Comparison of ENCODE assay signal across 14 cellular contexts in genomic region chr17:354651-355556, GRCh38. TPM values are rescaled to one million over a fixed set of nuclear protein-coding genes. Genes with fewer than 3 reads are reported as not detected.
A peak's percentile ranks its signal among the peaks of the same experiment; 100 is the strongest.
DNase-seq lines count a peak whose midpoint lies in the region; ATAC-seq and TF ChIP-seq lines count a peak whose summit lies in the region.
"Had no signal": no experiment of that assay in that cellular context is flagged by ENCODE, and none has a peak within 500 bp of the region (broad histone marks: within the 10 kb centered on the region; RNA-seq: fewer than 3 reads in every experiment).

No MANE protein-coding gene starts in this region.

- intact Hi-C loops in IMR-90 (cut with micrococcal nuclease), result no loop called here
- intact Hi-C loops in transverse colon (cut with DNase I; ENCODE audit: low total_unique reads), result no loop called here

- no peak overlapping the region for H3K14ac ChIP-seq in IMR-90 (replicated peaks; ENCODE audit: low read depth, low read length)

- H3K79me1 ChIP-seq in IMR-90 (ENCODE audit: low read depth in 1 of 2, low read length in 2 of 2), result no peaks in the 10 kb centered on the region

- dilution Hi-C loops in IMR-90 (cut with HindIII; ENCODE audit: low sequenced_read_pairs, unreplicated experiment), result no loop called here

- no peak for TF ChIP-seq RAD21 in IMR-90 (IDR thresholded peaks at IDR 0.05; ENCODE audit: low read length)

- H3K23ac ChIP-seq in IMR-90 (ENCODE audit: low read depth, low read length), result no peak overlapping the region

- no peak overlapping the region for H2BK20ac ChIP-seq in IMR-90 (ENCODE audit: low read depth, low read length)

- CTCF ChIA-PET in IMR-90 (lab: Yijun Ruan, JAX), result no interaction called here

- H2BK15ac ChIP-seq in IMR-90 (ENCODE audit: low read depth, low read length), result no peak overlapping the region

- no peak overlapping the region for H2AFZ ChIP-seq in IMR-90 (replicated peaks; ENCODE audit: low read length, poor library complexity)

- no TSS peak for BruUV-seq in IMR-90 (replicated peaks; lab: Mats Ljungman, UMichigan)

- H3K27ac ChIP-seq in IMR-90 (ENCODE audit: insufficient read depth, low read length) (no peak overlapping the region), transverse colon (peak overlapping the region in 3 of 4 donors; percentile 90 to 94 (median 92))

- H3K4ac ChIP-seq in IMR-90 (ENCODE audit: low read depth, low read length), result no peak overlapping the region

- WGBS in IMR-90 (ENCODE audit: extremely low coverage in 2 of 2, insufficient read length in 1 of 2), 2 experiments, result 58% methylated on average over 6 of the region's 19 CpGs; no CpG with 5 or more reads in 1 of the 2 experiments
- 85 to 98% methylated on average over 5 to 19 of the region's 19 CpGs for WGBS in transverse colon (ENCODE audit: low coverage in 1 of 2), 2 donors

- POLR2A ChIA-PET in IMR-90 (lab: Charles Lee; ENCODE audit: unreplicated experiment), result no interaction called here

- H4K5ac ChIP-seq in IMR-90 (ENCODE audit: low read depth, low read length), result no peak overlapping the region

- no peak overlapping the region for H3K56ac ChIP-seq in IMR-90 (ENCODE audit: extremely low read depth, insufficient read depth, low read length)

- in situ Hi-C loops in IMR-90 (cut with MboI; ENCODE audit: low sequenced_read_pairs), result no loop called here
- in situ Hi-C loops in transverse colon (cut with MboI; ENCODE audit: low pct_ligation_motif_present in 1 of 4, low pct_unique_long_range_greater_than_20kb in 1 of 4, low sequenced_read_pairs in 3 of 4), result no loop called here

- no peak for DNase-seq in IMR-90
- peak; percentile 99 for DNase-seq in SHP77 (lab: John Stamatoyannopoulos, UW)
- peak; percentile 82 for DNase-seq in left kidney (ENCODE audit: low read depth, low spot score)
- no peak for DNase-seq in transverse colon
- no peak for DNase-seq in CD1c-positive myeloid dendritic cell (ENCODE audit: extremely low spot score)
- DNase-seq in DMS79 (lab: John Stamatoyannopoulos, UW), result no peak
- DNase-seq in activated CD4-positive, alpha-beta T cell treated with anti-CD3 and anti-CD28 coated beads for 48 hours, result no peak
- DNase-seq: activated CD8-positive, alpha-beta memory T cell treated with anti-CD3 and anti-CD28 coated beads, Interleukin-2, amount 50 U/mL, for 48 hours; activated naive CD4-positive, alpha-beta T cell treated with anti-CD3 and anti-CD28 coated beads, Interleukin-2, amount 50 U/mL, for 16 hours; BE2C; DMS79 treated with DMSO at 0.1 percent for 48 hours; NCI-H1436 treated with DMSO at 0.1 percent for 48 hours; NCI-H345; stimulated activated CD4-positive, alpha-beta T cell treated with anti-CD3 and anti-CD28 coated beads, Interleukin-4, amount 100 ng/mL, for 4 hours had no signal

- no peak for TF ChIP-seq POLR2A in IMR-90 (IDR thresholded peaks at IDR 0.05; ENCODE audit: low read depth, low read length)
- TF ChIP-seq POLR2A in transverse colon (IDR thresholded peaks at IDR 0.05), result no peak

- H3K36me3 ChIP-seq in IMR-90 (ENCODE audit: control insufficient read depth, insufficient read depth, low read length) (no peaks in the 10 kb centered on the region), transverse colon (no peaks in the 10 kb centered on the region)
- H3K36me3 ChIP-seq: BE2C had no signal

- H3K27me3 ChIP-seq in IMR-90 (ENCODE audit: control insufficient read depth, insufficient read depth, low read length) (no peaks in the 10 kb centered on the region), transverse colon (no peaks in the 10 kb centered on the region)
- H3K27me3 ChIP-seq: BE2C had no signal

- H2BK5ac ChIP-seq in IMR-90 (ENCODE audit: low read depth, low read length, poor library complexity, severe bottlenecking), result no peak overlapping the region

- H3K9me3 ChIP-seq in IMR-90 (ENCODE audit: control insufficient read depth, insufficient read depth, low read length) (peaks cover 3% of the 10 kb centered on the region), transverse colon (no peaks in the 10 kb centered on the region)
- H3K9me3 ChIP-seq: BE2C had no signal

- no peak overlapping the region for H4K8ac ChIP-seq in IMR-90 (ENCODE audit: low read depth in 2 of 2, low read length in 2 of 2)

- H3K4me1 ChIP-seq in IMR-90 (ENCODE audit: control insufficient read depth, insufficient read depth, low read length) (peaks cover 2% of the 10 kb centered on the region; the same call in 1 of the 2 replicates), transverse colon (peaks cover 6 to 45% (median 39%) of the 10 kb centered on the region in 4 donors)
- H3K4me1 ChIP-seq: BE2C had no signal

- no peak overlapping the region for H2AK5ac ChIP-seq in IMR-90 (ENCODE audit: low read depth, low read length)

- H3K4me3 ChIP-seq in IMR-90 (ENCODE audit: insufficient read depth, low read depth, low read length) (no peak overlapping the region), transverse colon (no peak overlapping the region)

- no peak overlapping the region for H2AK9ac ChIP-seq in IMR-90 (replicated peaks; ENCODE audit: low read depth, low read length, poor library complexity)

- no peak for ATAC-seq in IMR-90 (ENCODE audit: low read depth)

- H3K4me2 ChIP-seq in IMR-90 (ENCODE audit: low read depth, low read length), result no peak overlapping the region

- TF ChIP-seq EP300 in transverse colon (IDR thresholded peaks at IDR 0.05; ENCODE audit: low read depth), result no peak

- TF ChIP-seq CTCF in IMR-90 (conservative IDR thresholded peaks at IDR 0.05; ENCODE audit: low read depth, low read length) (no peak), transverse colon (IDR thresholded peaks at IDR 0.05) (no peak)

- no peaks in the 10 kb centered on the region for H4K20me1 ChIP-seq in IMR-90 (ENCODE audit: insufficient read depth, low read length)

- no peak overlapping the region for H4K91ac ChIP-seq in IMR-90 (ENCODE audit: insufficient read depth, low read depth, low read length)

- no peak overlapping the region for H3K18ac ChIP-seq in IMR-90 (ENCODE audit: low read depth, low read length)

- H3K9ac ChIP-seq in IMR-90 (ENCODE audit: low read depth, low read length), result no peak overlapping the region

- H3K9me1 ChIP-seq in IMR-90 (ENCODE audit: insufficient read depth, low read length), result no peaks in the 10 kb centered on the region

- H2BK120ac ChIP-seq in IMR-90 (ENCODE audit: low read depth, low read length), result no peak overlapping the region

TF ChIP-seq in IMR-90, 13 proteins besides CTCF, POLR2A, EP300 and RAD21:
- TF ChIP-seq BHLHE40 (IDR thresholded peaks at IDR 0.05; ENCODE audit: low read depth, low read length) (no peak), SMC3 (IDR thresholded peaks at IDR 0.05; ENCODE audit: low read depth, low read length) (no peak), CHD1 (IDR thresholded peaks at IDR 0.05; ENCODE audit: low read depth, low read length) (no peak), USF2 (IDR thresholded peaks at IDR 0.05; ENCODE audit: low read depth, low read length) (peak; percentile 22; the same call in 1 of the 2 replicates)

RNA-seq across cellular contexts. Expression of gene RPH3AL, which starts 2.3 kb away (rescaled TPM):
- total RNA-seq in IMR-90 (2012; rRNA removed), result 0.83 and 1.8 TPM in 2 replicates
- polyA plus RNA-seq in IMR-90 (2012; rRNA removed), result 1.5 and 2.5 TPM in 2 replicates
- 2.3 and 3.8 TPM in 2 replicates for polyA plus RNA-seq in IMR-90 (2012; cell fraction: cytosol; rRNA removed)
- polyA plus RNA-seq in IMR-90 (2012; cell fraction: nucleus; rRNA removed; ENCODE audit: low replicate concordance), result 2.1 and 2.9 TPM in 2 replicates
- total RNA-seq in transverse colon, result 10 to 100 TPM; 24.3 to 90.5 (median 47.2) TPM

Comparison
In these comparisons a context has a peak if more than half of its experiments do, and no peak if none do; other contexts are left out.
1. DNase-seq: peak in SHP77 (2 of 2) and left kidney (single experiment); none in IMR-90 (single experiment), transverse colon (single experiment), CD1c-positive myeloid dendritic cell (single experiment), DMS79 (single experiment) and activated CD4-positive, alpha-beta T cell treated with anti-CD3 and anti-CD28 coated beads for 48 hours (single experiment).